ENCODE assay signal across 17 cellular contexts in genomic region chr10:114427124-114427852, GRCh38. TPM values are rescaled to one million over a fixed set of nuclear protein-coding genes. Genes with fewer than 3 reads are reported as not detected.
DNase-seq lines count a peak whose midpoint lies in the region; ATAC-seq and TF ChIP-seq lines count a peak whose summit lies in the region.
"Had no signal": no experiment of that assay in that cellular context is flagged by ENCODE, and none has a peak within 500 bp of the region (broad histone marks: within the 10 kb centered on the region; RNA-seq: fewer than 3 reads in every experiment).

No MANE protein-coding gene starts in this region.

- DNase-seq in NCI-H345 treated with DMSO at 0.1 percent for 48 hours (lab: John Stamatoyannopoulos, UW; ENCODE audit: unreplicated experiment) (peak; percentile 28), dorsolateral prefrontal cortex (no peak), left kidney (ENCODE audit: low read depth, low spot score) (peak; percentile 18), glomerular visceral epithelial cell (ENCODE audit: extremely low spot score) (no peak), HCEC 1CT (no peak), NCI-H524 treated with DMSO at 0.1 percent for 48 hours (lab: John Stamatoyannopoulos, UW) (no peak)
- DNase-seq: activated CD4-positive, alpha-beta T cell treated with anti-CD3 and anti-CD28 coated beads, Interleukin-2, amount 50 U/mL, for 4 hours; amygdala; hypothalamus; NCI-H146; NCI-H526; occipital lobe; stimulated activated CD4-positive, alpha-beta T cell treated with anti-CD3 and anti-CD28 coated beads, Interleukin-15, amount 100 ng/mL, for 24 hours; T-helper 9 cell had no signal

- H3K36me3 ChIP-seq in stomach smooth muscle (ENCODE audit: control insufficient read depth in 2 of 2, insufficient read depth in 2 of 2, low read length in 2 of 2) = no peaks in the 10 kb centered on the region

- TF ChIP-seq CTCF in dorsolateral prefrontal cortex (IDR thresholded peaks at IDR 0.05 in 54 of 56, conservative IDR thresholded peaks at IDR 0.05 in 2 of 56; ENCODE audit: low read depth in 1 of 56, partially characterized antibody in 56 of 56) = peak in 6 of 56 donors; percentile 10 to 25 (median 15)

- H3K4me3 ChIP-seq in dorsolateral prefrontal cortex (no peak overlapping the region), stomach smooth muscle (ENCODE audit: low read length in 2 of 2) (no peak overlapping the region)

- H3K9me3 ChIP-seq in stomach smooth muscle (ENCODE audit: control insufficient read depth in 2 of 2, low read length in 2 of 2) = no peaks in the 10 kb centered on the region

- H3K27me3 ChIP-seq in dorsolateral prefrontal cortex (peaks cover 0 to 4% (median 0%) of the 10 kb centered on the region in 45 donors), stomach smooth muscle (ENCODE audit: control insufficient read depth in 1 of 2, insufficient read depth in 2 of 2, low read length in 2 of 2) (no peaks in the 10 kb centered on the region)

- intact Hi-C loops in dorsolateral prefrontal cortex (cut with DNase I) = no loop called here

- H3K27ac ChIP-seq in dorsolateral prefrontal cortex = peak overlapping the region in 35 of 59 donors; percentile 3 to 83 (median 57)
- peak overlapping the region; percentile 58 for H3K27ac ChIP-seq in stomach smooth muscle (ENCODE audit: low read length)
- H3K27ac ChIP-seq: HL-60 had no signal

- H3K4me1 ChIP-seq in stomach smooth muscle (ENCODE audit: control insufficient read depth, insufficient read depth, low read length) = peaks cover 14% of the 10 kb centered on the region

- ATAC-seq in GM21529 (IDR thresholded peaks at IDR 0.05; ENCODE audit: unreplicated experiment) = no peak

- no peak overlapping the region for H3K9ac ChIP-seq in stomach smooth muscle (ENCODE audit: low read length in 2 of 2)

RNA-seq across cellular contexts. Expression of gene AFAP1L2, which starts 23.0 kb away (rescaled TPM):
- 10 to 100 TPM; 17.3 to 49.9 (median 28.8) TPM for total RNA-seq in dorsolateral prefrontal cortex

Comparison
In these comparisons a context has a peak if more than half of its experiments do, and no peak if none do; other contexts are left out.
1. DNase-seq: peak in NCI-H345 treated with DMSO at 0.1 percent for 48 hours (single experiment) and left kidney (single experiment); none in dorsolateral prefrontal cortex (0 of 10), glomerular visceral epithelial cell (single experiment), HCEC 1CT (single experiment) and NCI-H524 treated with DMSO at 0.1 percent for 48 hours (single experiment).